ENCODE assay signal across 8 cellular contexts in genomic region chr4:141133146-141134006, GRCh38. TPM values are rescaled to one million over a fixed set of nuclear protein-coding genes. Genes with fewer than 3 reads are reported as not detected.
A peak's percentile ranks its signal among the peaks of the same experiment; 100 is the strongest.
DNase-seq lines count a peak whose midpoint lies in the region; ATAC-seq, FAIRE-seq and TF ChIP-seq lines count a peak whose summit lies in the region.

Gene RNF150, minus strand, starts transcription at chr4:141133469.

- H3K9ac ChIP-seq in endothelial cell of umbilical vein (replicated peaks; ENCODE audit: extremely low read depth, insufficient read depth, low read length) = no peak within 1 kb of the TSS

- BruUV-seq in endothelial cell of umbilical vein (replicated peaks; lab: Mats Ljungman, UMichigan) = no TSS peak

- no peaks in the 10 kb centered on the region for H3K79me2 ChIP-seq in endothelial cell of umbilical vein (ENCODE audit: control insufficient read depth, insufficient read depth, low read length)

- H3K4me2 ChIP-seq in endothelial cell of umbilical vein (ENCODE audit: insufficient read depth, low read length) = peak within 1 kb of the TSS; percentile 75

- dilution Hi-C loops in endothelial cell of umbilical vein (cut with MboI; ENCODE audit: extremely low pct_ligation_motif_present, low sequenced_read_pairs) = no loop called here

- CTCF ChIA-PET in AG04449 (lab: Yijun Ruan, JAX) (interaction anchor here (0.6 to 8.2 kb wide), 50 partner anchors 8 to 319 kb away, joined by 3 to 276 read pairs (median 5); no protein-coding TSS in a partner anchor), endothelial cell of umbilical vein (lab: Charles Lee) (interaction anchor here (0.8 to 2.7 kb wide), 20 partner anchors 8 to 524 kb away, joined by 3 to 35 read pairs (median 4); no protein-coding TSS in a partner anchor)

- peak within 1 kb of the TSS; percentile 92 for H2AFZ ChIP-seq in endothelial cell of umbilical vein (ENCODE audit: low read depth, low read length)

- TF ChIP-seq POLR2A in GM18505 (IDR thresholded peaks at IDR 0.05; ENCODE audit: borderline replicate concordance, extremely low read depth, insufficient read depth, insufficient read length) = no peak
- TF ChIP-seq POLR2A in endothelial cell of umbilical vein (IDR thresholded peaks at IDR 0.05; ENCODE audit: low read depth, low read length) = no peak

- H3K4me1 ChIP-seq in endothelial cell of umbilical vein (ENCODE audit: control insufficient read depth, extremely low read depth, insufficient read depth, low read length) = peaks cover 3% of the 10 kb centered on the region

- DNase-seq in AG04449 (ENCODE audit: low read depth, low spot score) (peak; percentile 81), NCI-H2107 treated with DMSO at 0.1 percent for 48 hours (lab: John Stamatoyannopoulos, UW; ENCODE audit: unreplicated experiment) (peak; percentile 60), endothelial cell of umbilical vein (ENCODE audit: low read depth, low spot score) (peak; percentile 79), medulla oblongata (ENCODE audit: extremely low spot score) (peak; percentile 93)
- peak; percentile 58 to 63 for DNase-seq in activated CD4-positive, alpha-beta T cell treated with anti-CD3 and anti-CD28 coated beads, Interleukin-2, amount 50 U/mL, for 48 hours
- peak; percentile 1 for DNase-seq in stimulated activated CD8-positive, alpha-beta memory T cell treated with anti-CD3 and anti-CD28 coated beads, Interleukin-12 subunit alpha, Interleukin-12 subunit beta, amount 100 ng/mL, for 24 hours (ENCODE audit: extremely low read depth)

- H3K9me1 ChIP-seq in endothelial cell of umbilical vein (replicated peaks; ENCODE audit: control insufficient read depth, extremely low read depth, insufficient read depth, low read length) = no peaks in the 10 kb centered on the region

- POLR2A ChIA-PET in AG04449 (lab: Yijun Ruan, JAX) (interaction anchor here (0.6 to 1.8 kb wide), 6 partner anchors 131 to 275 kb away, joined by 3 to 5 read pairs (median 4); no protein-coding TSS in a partner anchor), endothelial cell of umbilical vein (lab: Charles Lee) (interaction anchor here (0.6 kb wide), 1 partner anchor 949 kb away, joined by 3 read pairs; no protein-coding TSS in a partner anchor)

- FAIRE-seq in endothelial cell of umbilical vein (lab: Jason Lieb, UNC) = peak; percentile 73

- no peak within 1 kb of the TSS for H3K27ac ChIP-seq in endothelial cell of umbilical vein (ENCODE audit: insufficient read depth, low read depth, low read length)

- ATAC-seq in GM18505 (IDR thresholded peaks at IDR 0.05; ENCODE audit: unreplicated experiment) (peak; percentile 63), HG03066 (IDR thresholded peaks at IDR 0.05; ENCODE audit: low read depth, unreplicated experiment) (peak; percentile 63)

- H4K20me1 ChIP-seq in endothelial cell of umbilical vein (replicated peaks; ENCODE audit: control insufficient read depth, extremely low read depth, insufficient read depth, low read length) = no peaks in the 10 kb centered on the region

- TF ChIP-seq CTCF in AG04449 (IDR thresholded peaks at IDR 0.05; ENCODE audit: insufficient read depth, low read length, missing control alignments) = peak; percentile 69
- peak; percentile 54 to 64 for TF ChIP-seq CTCF in endothelial cell of umbilical vein (IDR thresholded peaks at IDR 0.05; ENCODE audit: extremely low read depth in 1 of 2, insufficient read depth in 1 of 2, low read depth in 1 of 2, low read length in 2 of 2)

- H3K9me3 ChIP-seq in endothelial cell of umbilical vein (replicated peaks; ENCODE audit: control insufficient read depth, insufficient read depth, low read length) = no peaks in the 10 kb centered on the region

- intact Hi-C loops in endothelial cell of umbilical vein (cut with micrococcal nuclease) = loop anchor here (1.0 kb wide), 3 partner anchors 249 to 609 kb away; partner anchors contain the start of gene ELMOD2

- peaks cover 29 to 62% of the 10 kb centered on the region in 2 experiments for H3K27me3 ChIP-seq in endothelial cell of umbilical vein (ENCODE audit: control insufficient read depth in 2 of 2, insufficient read depth in 2 of 2, low read length in 2 of 2)

- H3K36me3 ChIP-seq in endothelial cell of umbilical vein (ENCODE audit: control insufficient read depth in 2 of 2, extremely low read depth in 1 of 2, insufficient read depth in 2 of 2, low read length in 2 of 2) = no peaks in the 10 kb centered on the region

- H3K4me3 ChIP-seq in AG04449 (ENCODE audit: low read depth, low read length) (peak within 1 kb of the TSS; percentile 93), endothelial cell of umbilical vein (replicated peaks in 1 of 3; ENCODE audit: insufficient read depth in 1 of 3, low read depth in 1 of 3, low read length in 3 of 3) (peak within 1 kb of the TSS; percentile 51 to 79 (median 56))

TF ChIP-seq in endothelial cell of umbilical vein, 7 proteins besides CTCF, POLR2A, EP300 and RAD21:
- TF ChIP-seq MAX (IDR thresholded peaks at IDR 0.05; ENCODE audit: insufficient read depth, insufficient read length) (no peak), GATA2 (IDR thresholded peaks at IDR 0.05; ENCODE audit: insufficient read depth, insufficient read length, low read depth, low read length) (no peak), POLR2AphosphoS5 (IDR thresholded peaks at IDR 0.05; ENCODE audit: insufficient read depth, low read depth, low read length) (no peak), EZH2 (IDR thresholded peaks at IDR 0.05; ENCODE audit: borderline replicate concordance, low read depth, low read length, severe bottlenecking) (no peak), MYC (IDR thresholded peaks at IDR 0.05; ENCODE audit: low read depth, low read length) (no peak), JUN (IDR thresholded peaks at IDR 0.05; ENCODE audit: borderline replicate concordance, insufficient read depth, insufficient read length, low read depth) (no peak), FOS (IDR thresholded peaks at IDR 0.05; ENCODE audit: borderline replicate concordance, insufficient read depth, low read length) (no peak)

RNA-seq across cellular contexts. Expression of gene RNF150, which starts in this region (rescaled TPM):
- 0.30 and 0.33 TPM in 2 replicates for total RNA-seq in endothelial cell of umbilical vein
- polyA plus RNA-seq in endothelial cell of umbilical vein = 0.19 and 0.35 TPM in 2 replicates
- polyA plus RNA-seq in endothelial cell of umbilical vein (2011; cell fraction: cytosol; rRNA removed) = 0.07 and 0.09 TPM in 2 replicates
- 0.17 and 0.29 TPM in 2 replicates for polyA plus RNA-seq in endothelial cell of umbilical vein (2011; cell fraction: nucleus; rRNA removed)
- polyA plus RNA-seq in endothelial cell of umbilical vein (2012) = 0.07 and 0.19 TPM in 2 replicates
- 0.87 TPM in 2 replicates for polyA minus RNA-seq in endothelial cell of umbilical vein
- polyA minus RNA-seq in endothelial cell of umbilical vein (2011; cell fraction: cytosol; rRNA and poly(A)+ RNA removed) = not detected
- 1.2 and 1.4 TPM in 2 replicates for polyA minus RNA-seq in endothelial cell of umbilical vein (2011; cell fraction: nucleus; rRNA and poly(A)+ RNA removed)

Comparison
In these comparisons a context has a peak if more than half of its experiments do, and no peak if none do; other contexts are left out.
1. DNase-seq: peak in every context shown above with its lines; median percentile 93 in medulla oblongata; 81 in AG04449; 79 in endothelial cell of umbilical vein; 60 in activated CD4-positive, alpha-beta T cell treated with anti-CD3 and anti-CD28 coated beads, Interleukin-2, amount 50 U/mL, for 48 hours; 60 in NCI-H2107 treated with DMSO at 0.1 percent for 48 hours; 1 in stimulated activated CD8-positive, alpha-beta memory T cell treated with anti-CD3 and anti-CD28 coated beads, Interleukin-12 subunit alpha, Interleukin-12 subunit beta, amount 100 ng/mL, for 24 hours.